In the genomic region with DNA sequence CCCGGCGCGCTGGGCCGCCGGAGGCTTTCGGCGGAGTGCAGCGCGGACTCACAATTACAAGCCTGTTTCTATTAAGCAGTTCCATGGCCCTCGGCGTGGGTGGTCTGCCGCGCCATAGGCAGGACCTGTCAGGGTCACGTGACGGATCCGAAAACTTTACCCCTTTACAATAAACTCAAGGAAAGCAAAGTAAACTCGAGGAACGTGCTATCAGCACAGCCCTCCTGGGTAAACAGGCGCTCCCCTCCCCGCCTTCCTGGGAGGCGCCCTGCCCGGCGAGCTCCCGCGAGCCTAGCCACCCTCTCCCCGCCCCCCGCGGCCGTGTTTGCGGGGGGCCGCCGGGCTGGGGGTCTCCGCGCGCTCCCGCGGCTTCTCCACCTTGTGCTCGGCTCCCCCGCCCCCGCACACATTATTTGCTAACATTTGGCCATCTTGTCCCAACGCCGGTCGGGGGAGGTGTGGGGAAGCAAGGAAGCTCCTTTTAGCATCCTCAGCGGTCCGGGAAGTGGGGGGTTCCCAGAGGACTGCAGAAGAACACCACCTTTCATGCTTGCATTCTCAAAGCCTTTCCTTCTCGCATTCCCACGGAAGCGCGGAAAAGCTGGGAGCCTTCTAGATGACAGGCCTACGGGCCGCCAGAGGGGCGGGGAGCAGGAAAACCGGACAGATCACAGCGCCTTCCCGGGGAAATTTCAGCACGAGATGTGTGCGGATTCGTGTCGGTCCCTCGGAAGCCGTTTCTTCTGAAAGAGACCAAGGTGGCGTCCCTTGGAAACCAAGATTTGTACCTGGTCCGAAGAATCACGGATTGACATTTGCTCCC, we compare ENCODE assay signal across 8 cellular contexts. TPM values are rescaled to one million over a fixed set of nuclear protein-coding genes. Genes with fewer than 3 reads are reported as not detected.
DNase-seq lines count a peak whose midpoint lies in the region; ATAC-seq lines count a peak whose summit lies in the region.

A gene (minus strand): TSS at position 236 of the 823 bp plus-strand sequence.

- DNase-seq in AG08396 (ENCODE audit: low spot score) (peak; percentile 68), memory B cell (ENCODE audit: low spot score in 2 of 2) (no peak), hepatic stellate cell (ENCODE audit: low spot score) (no peak)
- no peak for DNase-seq in activated CD4-positive, alpha-beta T cell treated with anti-CD3 and anti-CD28 coated beads, Interleukin-2, amount 10 ng/mL, durations not matched to agents 7 days and 5 days
- peak; percentile 21 for DNase-seq in effector CD8-positive, alpha-beta T cell (lab: John Stamatoyannopoulos, UW)
- peak; percentile 32 for DNase-seq in stimulated activated naive CD4-positive, alpha-beta T cell treated with Interleukin-2 at 50 U/mL for 16 hours (lab: John Stamatoyannopoulos, UW)

- CTCF ChIA-PET in activated CD4-positive, alpha-beta T cell treated with anti-CD3 and anti-CD28 coated beads, Interleukin-2, amount 10 ng/mL, durations not matched to agents 7 days and 5 days (lab: Charles Lee) = no interaction called here

- peaks cover 10% of the 10 kb centered on the region for H3K4me1 Mint-ChIP-seq in activated CD4-positive, alpha-beta T cell treated with anti-CD3 and anti-CD28 coated beads, Interleukin-2, amount 10 ng/mL, durations not matched to agents 7 days and 5 days
- H3K4me1 Mint-ChIP-seq in memory B cell = peaks cover 7% of the 10 kb centered on the region

- H3K9me3 Mint-ChIP-seq in activated CD4-positive, alpha-beta T cell treated with anti-CD3 and anti-CD28 coated beads, Interleukin-2, amount 10 ng/mL, durations not matched to agents 7 days and 5 days = no peaks in the 10 kb centered on the region
- H3K9me3 Mint-ChIP-seq in memory B cell = peaks cover 5% of the 10 kb centered on the region

- H3K36me3 Mint-ChIP-seq in activated CD4-positive, alpha-beta T cell treated with anti-CD3 and anti-CD28 coated beads, Interleukin-2, amount 10 ng/mL, durations not matched to agents 7 days and 5 days (ENCODE audit: low read depth) = peaks cover 2% of the 10 kb centered on the region
- no peaks in the 10 kb centered on the region for H3K36me3 Mint-ChIP-seq in memory B cell

- POLR2A ChIA-PET in activated CD4-positive, alpha-beta T cell treated with anti-CD3 and anti-CD28 coated beads, Interleukin-2, amount 10 ng/mL, durations not matched to agents 7 days and 5 days (lab: Charles Lee) = no interaction called here

- H3K4me3 Mint-ChIP-seq in activated CD4-positive, alpha-beta T cell treated with anti-CD3 and anti-CD28 coated beads, Interleukin-2, amount 10 ng/mL, durations not matched to agents 7 days and 5 days = peak within 1 kb of the TSS; percentile 90
- H3K4me3 Mint-ChIP-seq in memory B cell = peak within 1 kb of the TSS; percentile 87

- peak within 1 kb of the TSS; percentile 85 for H3K27ac Mint-ChIP-seq in activated CD4-positive, alpha-beta T cell treated with anti-CD3 and anti-CD28 coated beads, Interleukin-2, amount 10 ng/mL, durations not matched to agents 7 days and 5 days
- H3K27ac Mint-ChIP-seq in memory B cell = peak within 1 kb of the TSS; percentile 48

- H3K27me3 Mint-ChIP-seq in activated CD4-positive, alpha-beta T cell treated with anti-CD3 and anti-CD28 coated beads, Interleukin-2, amount 10 ng/mL, durations not matched to agents 7 days and 5 days = peaks cover 78% of the 10 kb centered on the region
- peaks cover 22% of the 10 kb centered on the region for H3K27me3 Mint-ChIP-seq in memory B cell

- ATAC-seq in HG02798 (IDR thresholded peaks at IDR 0.05; ENCODE audit: poor library complexity, unreplicated experiment) (peak; percentile 45), memory B cell (ENCODE audit: low read depth) (peak; percentile 57), GM21390 (IDR thresholded peaks at IDR 0.05; ENCODE audit: unreplicated experiment) (no peak)

RNA-seq across cellular contexts. Expression of the gene that starts here (rescaled TPM):
- 1 to 10 TPM; 7.1 to 8.9 TPM for total RNA-seq in activated CD4-positive, alpha-beta T cell treated with anti-CD3 and anti-CD28 coated beads, Interleukin-2, amount 10 ng/mL, durations not matched to agents 7 days and 5 days

Comparison
In these comparisons a context has a peak if more than half of its experiments do, and no peak if none do; other contexts are left out.
1. DNase-seq: peak in AG08396 (single experiment), effector CD8-positive, alpha-beta T cell (single experiment) and stimulated activated naive CD4-positive, alpha-beta T cell treated with Interleukin-2 at 50 U/mL for 16 hours (single experiment); none in activated CD4-positive, alpha-beta T cell treated with anti-CD3 and anti-CD28 coated beads, Interleukin-2, amount 10 ng/mL, durations not matched to agents 7 days and 5 days (single experiment), memory B cell (0 of 2) and hepatic stellate cell (single experiment).